Comparison of ENCODE assay signal across 12 cellular contexts in genomic region chr11:73315288-73316020, GRCh38. TPM values are rescaled to one million over a fixed set of nuclear protein-coding genes. Genes with fewer than 3 reads are reported as not detected.
DNase-seq lines count a peak whose midpoint lies in the region; ATAC-seq, FAIRE-seq and TF ChIP-seq lines count a peak whose summit lies in the region.
"Had no signal": no experiment of that assay in that cellular context is flagged by ENCODE, and none has a peak within 500 bp of the region (broad histone marks: within the 10 kb centered on the region; RNA-seq: fewer than 3 reads in every experiment).

No MANE protein-coding gene starts in this region.

- peak overlapping the region; percentile 28; the same call in 1 of the 2 replicates for H3K9ac ChIP-seq in GM12878 (ENCODE audit: control insufficient read depth, insufficient read depth, low read length)

- POLR2A ChIA-PET in GM12878 (lab: Charles Lee), result interaction anchor here (1.3 to 7.8 kb wide), 5 partner anchors 7 to 159 kb away, joined by 3 to 78 read pairs (median 3); partner anchors contain the start of gene ARHGEF17

- H3K27me3 ChIP-seq in GM12878 (replicated peaks in 1 of 2; ENCODE audit: control insufficient read depth in 2 of 2, insufficient read depth in 2 of 2, low read length in 1 of 2), result no peaks in the 10 kb centered on the region

- SMC1A ChIA-PET in GM12878 (lab: Charles Lee; ENCODE audit: uncharacterized antibody, unreplicated experiment), result interaction anchor here (1.4 to 3.3 kb wide), 5 partner anchors 9 to 68 kb away, joined by 3 to 56 read pairs (median 8); no protein-coding TSS in a partner anchor

- H3K9me3 ChIP-seq in GM12878 (replicated peaks; ENCODE audit: control insufficient read depth, insufficient read depth, low read length) (no peaks in the 10 kb centered on the region), mesodermal cell (ENCODE audit: control insufficient read depth, low read length) (no peaks in the 10 kb centered on the region)

- peak overlapping the region; percentile 85 for H3K27ac Mint-ChIP-seq in HFFc6
- H3K27ac Mint-ChIP-seq in activated naive CD4-positive, alpha-beta T cell treated with anti-CD3 and anti-CD28 coated beads for 36 hours, result no peak overlapping the region
- no peak overlapping the region for H3K27ac Mint-ChIP-seq in activated naive CD4-positive, alpha-beta T cell treated with anti-CD3 and anti-CD28 coated beads, Interleukin-2, amount 50 U/mL, for 72 hours
- no peak overlapping the region for H3K27ac Mint-ChIP-seq in activated CD8-positive, alpha-beta memory T cell treated with anti-CD3 and anti-CD28 coated beads, Interleukin-2, amount 10 ng/mL, durations not matched to agents 7 days and 5 days
- H3K27ac Mint-ChIP-seq: T-helper 1 cell treated with Interleukin-12 subunit alpha and Interleukin-12 subunit beta and Interleukin-4 antibody, amounts not matched to agents 30 μg/mL and 1 μg/mL, for 36 hours had no signal

- no peak for TF ChIP-seq POLR2A in GM12878 (IDR thresholded peaks at IDR 0.05; ENCODE audit: low read depth, low read length)

- H3K79me2 ChIP-seq in GM12878 (ENCODE audit: control insufficient read depth, insufficient read depth, low read length), result peaks cover 42% of the 10 kb centered on the region

- H3K27ac ChIP-seq in GM12878 (ENCODE audit: control insufficient read depth, insufficient read depth), result no peak overlapping the region; the same call in 1 of the 2 replicates
- H3K27ac ChIP-seq in mesodermal cell (ENCODE audit: low read depth, low read length, severe bottlenecking), result peak overlapping the region; percentile 70
- peak overlapping the region; percentile 90 for H3K27ac ChIP-seq in temporal lobe (ENCODE audit: low read depth, low read length)

- BruUV-seq in GM12878 (replicated peaks; lab: Mats Ljungman, UMichigan), result no TSS peak

- intact Hi-C loops in GM12878 (cut with micrococcal nuclease; ENCODE audit: unreplicated experiment), result no loop called here
- intact Hi-C loops in activated naive CD4-positive, alpha-beta T cell treated with anti-CD3 and anti-CD28 coated beads for 36 hours (cut with micrococcal nuclease), result no loop called here

- H3K36me3 Mint-ChIP-seq in HFFc6 (ENCODE audit: low read depth), result peaks cover 57% of the 10 kb centered on the region
- no peaks in the 10 kb centered on the region for H3K36me3 Mint-ChIP-seq in activated naive CD4-positive, alpha-beta T cell treated with anti-CD3 and anti-CD28 coated beads for 36 hours (ENCODE audit: low read depth)
- H3K36me3 Mint-ChIP-seq in activated naive CD4-positive, alpha-beta T cell treated with anti-CD3 and anti-CD28 coated beads, Interleukin-2, amount 50 U/mL, for 72 hours, result no peaks in the 10 kb centered on the region
- H3K36me3 Mint-ChIP-seq in activated CD8-positive, alpha-beta memory T cell treated with anti-CD3 and anti-CD28 coated beads, Interleukin-2, amount 10 ng/mL, durations not matched to agents 7 days and 5 days, result no peaks in the 10 kb centered on the region
- H3K36me3 Mint-ChIP-seq: naive B cell had no signal

- CTCF ChIA-PET in GM12878 (lab: Yijun Ruan, JAX), result interaction anchor here (2.3 to 4.1 kb wide), 4 partner anchors 12 to 26 kb away, joined by 10 to 42 read pairs (median 13); no protein-coding TSS in a partner anchor
- CTCF ChIA-PET in activated naive CD4-positive, alpha-beta T cell treated with anti-CD3 and anti-CD28 coated beads for 36 hours (lab: Charles Lee), result no interaction called here
- CTCF ChIA-PET in activated CD8-positive, alpha-beta memory T cell treated with anti-CD3 and anti-CD28 coated beads, Interleukin-2, amount 10 ng/mL, durations not matched to agents 7 days and 5 days (lab: Charles Lee), result interaction anchor here (2.1 to 17.2 kb wide), 3 partner anchors 18 to 21 kb away, joined by 8 to 190 read pairs (median 10); no protein-coding TSS in a partner anchor

- H3K4me2 ChIP-seq in GM12878 (ENCODE audit: control insufficient read depth, insufficient read depth), result peak overlapping the region; percentile 61

- WGBS in GM12878 (ENCODE audit: insufficient coverage, insufficient replicate concordance, low lambda C conversion rate, missing lambda C conversion rate), result 67% methylated on average over 9 of the region's 9 CpGs
- 56 to 85% methylated on average over 2 to 3 of the region's 9 CpGs for WGBS in mesodermal cell (ENCODE audit: insufficient coverage in 2 of 2), 2 experiments

- H4K20me1 ChIP-seq in GM12878 (ENCODE audit: control insufficient read depth, insufficient read depth), result no peaks in the 10 kb centered on the region

- peaks cover 93% of the 10 kb centered on the region for H3K4me1 Mint-ChIP-seq in HFFc6 (ENCODE audit: low read depth)
- H3K4me1 Mint-ChIP-seq in activated naive CD4-positive, alpha-beta T cell treated with anti-CD3 and anti-CD28 coated beads for 36 hours (ENCODE audit: low read depth), result no peaks in the 10 kb centered on the region
- H3K4me1 Mint-ChIP-seq in activated CD8-positive, alpha-beta memory T cell treated with anti-CD3 and anti-CD28 coated beads, Interleukin-2, amount 10 ng/mL, durations not matched to agents 7 days and 5 days, result peaks cover 16% of the 10 kb centered on the region

- TF ChIP-seq RAD21 in GM12878 (IDR thresholded peaks at IDR 0.05; ENCODE audit: insufficient read depth, low read depth, low read length), result no peak

- no peak for DNase-seq in HFFc6
- DNase-seq in GM12878 (ENCODE audit: low read depth, low spot score), result no peak
- DNase-seq in activated naive CD4-positive, alpha-beta T cell treated with anti-CD3 and anti-CD28 coated beads for 36 hours, result no peak
- DNase-seq in activated naive CD4-positive, alpha-beta T cell treated with anti-CD3 and anti-CD28 coated beads, Interleukin-2, amount 50 U/mL, for 72 hours (ENCODE audit: low spot score in 2 of 2), result no peak
- no peak for DNase-seq in activated CD8-positive, alpha-beta memory T cell treated with anti-CD3 and anti-CD28 coated beads, Interleukin-2, amount 10 ng/mL, durations not matched to agents 7 days and 5 days
- DNase-seq in activated CD8-positive, alpha-beta memory T cell treated with anti-CD3 and anti-CD28 coated beads for 24 hours, result no peak
- DNase-seq: activated CD8-positive, alpha-beta memory T cell treated with anti-CD3 and anti-CD28 coated beads, Interleukin-2, amount 50 U/mL, for 4 hours; DMS79; naive B cell had no signal

- no peak for ATAC-seq in GM12878
- ATAC-seq in activated naive CD4-positive, alpha-beta T cell treated with anti-CD3 and anti-CD28 coated beads, Interleukin-2, amount 50 U/mL, for 72 hours, result no peak
- no peak for ATAC-seq in activated CD8-positive, alpha-beta memory T cell treated with anti-CD3 and anti-CD28 coated beads, Interleukin-2, amount 10 ng/mL, durations not matched to agents 7 days and 5 days

- no peak for TF ChIP-seq EP300 in GM12878 (IDR thresholded peaks at IDR 0.05; ENCODE audit: borderline replicate concordance in 1 of 2, control insufficient read depth in 1 of 2, low read depth in 2 of 2, low read length in 2 of 2)

- RAD21 ChIA-PET in GM12878 (lab: Charles Lee; ENCODE audit: unreplicated experiment), result interaction anchor here (1.0 to 5.4 kb wide), 5 partner anchors 8 to 586 kb away, joined by 4 to 40 read pairs (median 4); no protein-coding TSS in a partner anchor

- no peak overlapping the region for H2AFZ ChIP-seq in GM12878 (ENCODE audit: control insufficient read depth, low read depth, low read length)

- H3K4me3 Mint-ChIP-seq in HFFc6, result peak overlapping the region; percentile 91
- H3K4me3 Mint-ChIP-seq in activated naive CD4-positive, alpha-beta T cell treated with anti-CD3 and anti-CD28 coated beads for 36 hours, result no peak overlapping the region
- H3K4me3 Mint-ChIP-seq in activated CD8-positive, alpha-beta memory T cell treated with anti-CD3 and anti-CD28 coated beads, Interleukin-2, amount 10 ng/mL, durations not matched to agents 7 days and 5 days, result no peak overlapping the region
- H3K4me3 Mint-ChIP-seq: naive B cell; T-helper 1 cell treated with Interleukin-12 subunit alpha and Interleukin-12 subunit beta and Interleukin-4 antibody, amounts not matched to agents 30 μg/mL and 1 μg/mL, for 36 hours had no signal

- no peak for FAIRE-seq in GM12878 (lab: Jason Lieb, UNC)

- H3K36me3 ChIP-seq in GM12878 (ENCODE audit: control insufficient read depth in 2 of 2, insufficient read depth in 2 of 2, low read length in 1 of 2) (peaks cover 0 to 1% of the 10 kb centered on the region in 2 experiments; a peak in 2 of 4 replicates), mesodermal cell (ENCODE audit: control insufficient read depth, insufficient read depth, low read length) (peaks cover 69% of the 10 kb centered on the region)

- peaks cover 7% of the 10 kb centered on the region for H3K27me3 Mint-ChIP-seq in HFFc6 (ENCODE audit: insufficient read depth)
- H3K27me3 Mint-ChIP-seq in activated naive CD4-positive, alpha-beta T cell treated with anti-CD3 and anti-CD28 coated beads for 36 hours (ENCODE audit: low read depth), result no peaks in the 10 kb centered on the region
- peaks cover 3% of the 10 kb centered on the region for H3K27me3 Mint-ChIP-seq in activated CD8-positive, alpha-beta memory T cell treated with anti-CD3 and anti-CD28 coated beads, Interleukin-2, amount 10 ng/mL, durations not matched to agents 7 days and 5 days

- H3K4me3 ChIP-seq in GM12878 (0 out of 2 replicates have a peak overlapping the region, but pooled peaks have one; percentile 7), mesodermal cell (ENCODE audit: extremely low read depth, insufficient read depth, low read length, poor library complexity, severe bottlenecking) (no peak overlapping the region)

- in situ Hi-C loops in GM12878 (cut with MboI), result no loop called here

- H3K9me3 Mint-ChIP-seq in HFFc6, result no peaks in the 10 kb centered on the region
- no peaks in the 10 kb centered on the region for H3K9me3 Mint-ChIP-seq in activated naive CD4-positive, alpha-beta T cell treated with anti-CD3 and anti-CD28 coated beads for 36 hours
- H3K9me3 Mint-ChIP-seq in activated naive CD4-positive, alpha-beta T cell treated with anti-CD3 and anti-CD28 coated beads, Interleukin-2, amount 50 U/mL, for 72 hours, result no peaks in the 10 kb centered on the region
- no peaks in the 10 kb centered on the region for H3K9me3 Mint-ChIP-seq in activated CD8-positive, alpha-beta memory T cell treated with anti-CD3 and anti-CD28 coated beads, Interleukin-2, amount 10 ng/mL, durations not matched to agents 7 days and 5 days (ENCODE audit: low read depth)
- H3K9me3 Mint-ChIP-seq: naive B cell; T-helper 1 cell treated with Interleukin-12 subunit alpha and Interleukin-12 subunit beta and Interleukin-4 antibody, amounts not matched to agents 30 μg/mL and 1 μg/mL, for 36 hours had no signal

- TF ChIP-seq CTCF in HFFc6 (IDR thresholded peaks at IDR 0.05) (no peak), GM12878 (IDR thresholded peaks at IDR 0.05 in 2 of 3, conservative IDR thresholded peaks at IDR 0.05 in 1 of 3; ENCODE audit: control insufficient read depth in 2 of 3, extremely low read depth in 1 of 3, insufficient read depth in 1 of 3, low read depth in 3 of 3, low read length in 3 of 3) (no peak)

- peaks cover 14% of the 10 kb centered on the region for H3K4me1 ChIP-seq in GM12878 (ENCODE audit: control insufficient read depth, insufficient read depth, low read length)
- peaks cover 63% of the 10 kb centered on the region for H3K4me1 ChIP-seq in mesodermal cell (ENCODE audit: control insufficient read depth, insufficient read depth, low read length, poor library complexity, severe bottlenecking)

RNA-seq across cellular contexts. Expression of gene ARHGEF17, which starts 7.4 kb away (rescaled TPM):
- 100 to 1,000 TPM in 2 of 6 experiments, 10 to 100 TPM in 4; 84.6 to 112 (median 92.1) TPM for total RNA-seq in HFFc6 (2021; fragmentation: NEBNext Ultra II Directional; extraction: Animal tissue kit (Norgen Biotek cat#: 25700))
- total RNA-seq in GM12878 (2013; cell fraction: nucleolus; rRNA removed), result 89.0 and 109 TPM in 2 replicates
- total RNA-seq in GM12878 (2014; rRNA removed), result 1.9 and 3.0 TPM in 2 replicates
- total RNA-seq in GM12878 (2014; rRNA removed; fragmentation: Illumina TruSeq; extraction: Trizol), result 1.2 and 1.6 TPM in 2 replicates
- total RNA-seq in GM12878 (2021), result 3.6 and 5.2 TPM in 2 replicates
- 1.6 TPM for polyA plus RNA-seq in GM12878 (2011; ENCODE audit: low read depth)
- 7.2 and 11.0 TPM in 2 replicates for polyA plus RNA-seq in GM12878 (2011; rRNA removed)
- polyA plus RNA-seq in GM12878 (2011; cell fraction: cytosol; rRNA removed), result 13.6 and 18.5 TPM in 2 replicates
- polyA plus RNA-seq in GM12878 (2011; cell fraction: nucleus; rRNA removed), result 111 and 113 TPM in 2 replicates
- 5.5 and 5.6 TPM in 2 replicates for polyA plus RNA-seq in GM12878 (2012)
- polyA plus RNA-seq in GM12878 (2014; fragmentation: Illumina TruSeq; extraction: Trizol), result 1.8 and 1.9 TPM in 2 replicates
- under 1 TPM; 0.15 to 0.31 TPM for polyA plus RNA-seq in GM12878 (2014; fragmentation: Nextera tagmentation; extraction: Ambion mirVana)
- 3.5 and 7.0 TPM in 2 replicates for polyA plus RNA-seq in GM12878 (2014; rRNA removed)
- polyA plus RNA-seq in GM12878 (2016; fragmentation: Nextera tagmentation; extraction: Ambion mirVana), result under 1 TPM; 0.20 to 0.27 TPM
- polyA minus RNA-seq in GM12878 (2011; rRNA and poly(A)+ RNA removed), result 17.6 and 36.7 TPM in 2 replicates
- polyA minus RNA-seq in GM12878 (2011; cell fraction: cytosol; rRNA and poly(A)+ RNA removed), result 12.2 and 14.6 TPM in 2 replicates
- 33.4 and 53.6 TPM in 2 replicates for polyA minus RNA-seq in GM12878 (2011; cell fraction: nucleus; rRNA and poly(A)+ RNA removed)
- polyA plus RNA-seq in mesodermal cell (2013, experiment 1 of 2), result 83.9 TPM
- polyA plus RNA-seq in mesodermal cell (2013, experiment 2 of 2), result 71.8 TPM
- total RNA-seq in temporal lobe, result 17.9 TPM
- total RNA-seq in activated naive CD4-positive, alpha-beta T cell treated with anti-CD3 and anti-CD28 coated beads for 36 hours, result under 1 TPM in 1 of 2 experiments, not detected in 1; 0.19 TPM
- total RNA-seq in activated naive CD4-positive, alpha-beta T cell treated with anti-CD3 and anti-CD28 coated beads, Interleukin-2, amount 50 U/mL, for 72 hours, result under 1 TPM; 0.02 to 0.16 TPM
- not detected for total RNA-seq in activated CD8-positive, alpha-beta memory T cell treated with anti-CD3 and anti-CD28 coated beads, Interleukin-2, amount 10 ng/mL, durations not matched to agents 7 days and 5 days

RNA-seq across cellular contexts. Expression of gene P2RY6, which starts 43.3 kb away (rescaled TPM):
- total RNA-seq in HFFc6 (2021; fragmentation: NEBNext Ultra II Directional; extraction: Animal tissue kit (Norgen Biotek cat#: 25700)), result 1 to 10 TPM in 4 of 6 experiments, under 1 TPM in 2; 0.54 to 2.4 (median 1.9) TPM
- 0.21 TPM in 1 of 2 replicates, not detected in the other for total RNA-seq in GM12878 (2013; cell fraction: nucleolus; rRNA removed)
- total RNA-seq in GM12878 (2014; rRNA removed) (0.23 TPM in 1 of 2 replicates, not detected in the other), GM12878 (2014; rRNA removed; fragmentation: Illumina TruSeq; extraction: Trizol) (0.14 TPM in 1 of 2 replicates, not detected in the other), GM12878 (2021) (0.21 and 0.66 TPM in 2 replicates), temporal lobe (under 0.01 TPM)
- polyA plus RNA-seq in GM12878 (2011; ENCODE audit: low read depth), result not detected
- polyA plus RNA-seq in GM12878 (2011; rRNA removed) (not detected in 2 replicates), GM12878 (2014; fragmentation: Illumina TruSeq; extraction: Trizol) (0.10 TPM in 1 of 2 replicates, not detected in the other), GM12878 (2014; fragmentation: Nextera tagmentation; extraction: Ambion mirVana) (under 1 TPM in 1 of 2 experiments, not detected in 1; 0.05 TPM), GM12878 (2014; rRNA removed) (0.52 and 0.90 TPM in 2 replicates), GM12878 (2016; fragmentation: Nextera tagmentation; extraction: Ambion mirVana) (under 1 TPM in 1 of 2 experiments, not detected in 1; 0.24 TPM)
- not detected in 2 replicates for polyA plus RNA-seq in GM12878 (2011; cell fraction: cytosol; rRNA removed)
- polyA plus RNA-seq in GM12878 (2011; cell fraction: nucleus; rRNA removed), result 0.15 and 0.35 TPM in 2 replicates
- 0.12 and 0.15 TPM in 2 replicates for polyA plus RNA-seq in GM12878 (2012)
- not detected in 2 replicates for polyA minus RNA-seq in GM12878 (2011; rRNA and poly(A)+ RNA removed)
- polyA minus RNA-seq in GM12878 (2011; cell fraction: cytosol; rRNA and poly(A)+ RNA removed), result not detected in 2 replicates
- not detected in 2 replicates for polyA minus RNA-seq in GM12878 (2011; cell fraction: nucleus; rRNA and poly(A)+ RNA removed)
- 2.8 TPM for polyA plus RNA-seq in mesodermal cell (2013, experiment 1 of 2)
- 3.0 TPM for polyA plus RNA-seq in mesodermal cell (2013, experiment 2 of 2)
- not detected for total RNA-seq in activated naive CD4-positive, alpha-beta T cell treated with anti-CD3 and anti-CD28 coated beads for 36 hours
- total RNA-seq in activated naive CD4-positive, alpha-beta T cell treated with anti-CD3 and anti-CD28 coated beads, Interleukin-2, amount 50 U/mL, for 72 hours, result not detected
- total RNA-seq in activated CD8-positive, alpha-beta memory T cell treated with anti-CD3 and anti-CD28 coated beads, Interleukin-2, amount 10 ng/mL, durations not matched to agents 7 days and 5 days, result not detected
